In the genomic region with DNA sequence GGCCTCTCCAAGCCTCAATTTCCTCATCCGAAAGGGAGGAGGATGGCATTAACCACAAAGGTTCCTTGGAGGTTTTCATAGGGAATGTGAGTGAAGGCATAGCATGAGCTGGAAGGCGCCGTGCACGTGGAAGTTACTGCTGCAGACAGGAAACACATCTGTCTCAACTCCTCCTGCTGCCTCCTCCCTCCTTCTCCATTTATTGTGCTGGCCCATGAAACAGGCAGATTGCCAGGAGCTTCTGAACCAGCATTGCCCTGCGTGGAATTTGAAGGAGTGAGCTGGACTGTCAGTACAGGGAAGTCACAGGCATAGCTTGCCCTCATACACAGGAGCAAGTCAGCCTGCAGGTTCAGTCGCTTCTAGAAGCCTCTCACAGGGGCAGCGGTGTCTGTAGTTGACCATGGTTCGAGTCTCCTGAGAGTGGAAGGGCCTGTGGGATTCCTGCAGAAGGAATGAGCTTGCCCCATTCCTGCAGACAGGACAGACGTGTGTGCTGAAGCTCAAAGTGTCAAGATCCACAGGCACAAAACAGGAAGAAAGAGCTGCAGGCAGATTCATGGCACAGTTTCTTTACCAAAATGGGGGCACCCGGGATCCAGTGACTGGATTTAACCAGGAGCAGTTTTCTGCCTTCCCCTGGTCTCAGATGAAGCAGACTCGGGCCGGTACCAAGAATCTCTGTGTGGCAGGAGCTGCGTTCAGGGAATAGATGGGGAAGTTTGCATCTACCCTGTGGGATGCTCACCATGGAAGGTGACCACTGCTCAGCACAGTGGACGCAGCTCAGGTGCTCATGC, we compare ENCODE assay signal across 13 cellular contexts. TPM values are rescaled to one million over a fixed set of nuclear protein-coding genes. Genes with fewer than 3 reads are reported as not detected.
DNase-seq lines count a peak whose midpoint lies in the region; ATAC-seq and TF ChIP-seq lines count a peak whose summit lies in the region.
"Had no signal": no experiment of that assay in that cellular context is flagged by ENCODE, and none has a peak within 500 bp of the region (broad histone marks: within the 10 kb centered on the region; RNA-seq: fewer than 3 reads in every experiment).

No MANE protein-coding gene starts in this region.

- in situ Hi-C loops in GM23248 (cut with MboI), result loop anchor here (10.0 kb wide), 2 partner anchors 138 to 368 kb away; no protein-coding TSS in a partner anchor

- no peaks in the 10 kb centered on the region for H3K9me2 ChIP-seq in GM23248 (ENCODE audit: insufficient read depth)

- no peak overlapping the region for H3K9ac ChIP-seq in GM23248

- H3K4me3 ChIP-seq in GM23248 (no peak overlapping the region), sigmoid colon (no peak overlapping the region)

- no peaks in the 10 kb centered on the region for H3K27me3 ChIP-seq in GM23248 (replicated peaks; ENCODE audit: insufficient read depth)
- H3K27me3 ChIP-seq in sigmoid colon, result no peaks in the 10 kb centered on the region

- no peaks in the 10 kb centered on the region for H3F3A ChIP-seq in GM23248 (ENCODE audit: insufficient read depth)

- intact Hi-C loops in left ventricle myocardium superior (cut with micrococcal nuclease), result no loop called here
- intact Hi-C loops in sigmoid colon (cut with DNase I), result loop anchor here (10.0 kb wide), 1 partner anchor 898 kb away; no protein-coding TSS in a partner anchor

- H3K79me2 ChIP-seq in GM23248 (ENCODE audit: insufficient read depth), result no peaks in the 10 kb centered on the region

- no peak overlapping the region for H3K4me2 ChIP-seq in GM23248 (ENCODE audit: unreplicated experiment)

- H3K27ac ChIP-seq in GM23248 (no peak overlapping the region), angular gyrus (ENCODE audit: low read depth, low read length) (peak overlapping the region; percentile 34), sigmoid colon (peak overlapping the region in 3 of 4 donors; percentile 18 to 39 (median 34))

- ATAC-seq in left ventricle myocardium superior (peak; percentile 81), GM21737 (IDR thresholded peaks at IDR 0.05; ENCODE audit: unreplicated experiment) (no peak), HG03039 (IDR thresholded peaks at IDR 0.05; ENCODE audit: unreplicated experiment) (no peak), HG03097 (IDR thresholded peaks at IDR 0.05; ENCODE audit: low FRiP score, unreplicated experiment) (no peak)
- ATAC-seq: activated CD8-positive, alpha-beta memory T cell treated with anti-CD3 and anti-CD28 coated beads, Interleukin-2, amount 10 ng/mL, durations not matched to agents 7 days and 5 days; esophagus mucosa had no signal

- H4K20me1 ChIP-seq in GM23248 (ENCODE audit: insufficient read depth), result no peaks in the 10 kb centered on the region

- no peak for TF ChIP-seq CTCF in sigmoid colon (IDR thresholded peaks at IDR 0.05)

- H3K4me1 ChIP-seq in GM23248 (ENCODE audit: insufficient read depth) (no peaks in the 10 kb centered on the region), sigmoid colon (peaks cover 0 to 27% (median 15%) of the 10 kb centered on the region in 4 donors)

- no peak for TF ChIP-seq EP300 in sigmoid colon (IDR thresholded peaks at IDR 0.05)

- WGBS in GM23248 (ENCODE audit: low coverage in 1 of 2, low lambda C conversion rate in 2 of 2, missing lambda C conversion rate in 2 of 2), 2 experiments, result 72 to 74% methylated on average over 14 of the region's 14 CpGs
- WGBS in sigmoid colon, 2 donors, result 72 to 81% methylated on average over 14 of the region's 14 CpGs

- H3K9me3 ChIP-seq in GM23248 (ENCODE audit: low read depth) (no peaks in the 10 kb centered on the region), sigmoid colon (no peaks in the 10 kb centered on the region)

- DNase-seq in GM23248 (peak; percentile 32), left ventricle myocardium superior (peak; percentile 46), sigmoid colon (peak; percentile 88), NCI-H2227 treated with DMSO at 0.1 percent for 48 hours (lab: John Stamatoyannopoulos, UW) (no peak)
- DNase-seq: activated CD8-positive, alpha-beta memory T cell treated with anti-CD3 and anti-CD28 coated beads, Interleukin-2, amount 10 ng/mL, durations not matched to agents 7 days and 5 days; NCI-H2081 treated with DMSO at 0.1 percent for 48 hours; NCI-H82; stimulated activated CD4-positive, alpha-beta T cell treated with anti-CD3 and anti-CD28 coated beads, Interleukin-2, amount 100 ng/mL, for 24 hours had no signal

- H3K36me3 ChIP-seq in GM23248 (ENCODE audit: low read depth), result no peaks in the 10 kb centered on the region
- peaks cover 11 to 37% (median 14%) of the 10 kb centered on the region in 4 donors for H3K36me3 ChIP-seq in sigmoid colon

- no peak for TF ChIP-seq POLR2A in sigmoid colon (IDR thresholded peaks at IDR 0.05)

- H2AFZ ChIP-seq in GM23248, result no peak overlapping the region

RNA-seq across cellular contexts. Expression of gene CTSL, which starts 48.7 kb away (rescaled TPM):
- total RNA-seq in GM23248 (2014; rRNA removed; shearing (Covaris generic)), result 389 and 402 TPM in 2 replicates
- polyA plus RNA-seq in GM23248 (2016; fragmentation: Nextera tagmentation; extraction: Ambion mirVana) (401 and 410 TPM in 2 replicates), sigmoid colon (10 to 100 TPM; 35.4 to 96.6 (median 92.1) TPM)
- total RNA-seq in left ventricle myocardium superior (135 TPM), sigmoid colon (100 to 1,000 TPM; 107 to 179 (median 147) TPM)
